In genomic region chr6:44142835-44143234, GRCh38 we compare ENCODE assay signal across 35 cellular contexts. TPM values are rescaled to one million over a fixed set of nuclear protein-coding genes. Genes with fewer than 3 reads are reported as not detected.
"Had no signal": no experiment of that assay in that cellular context is flagged by ENCODE, and none has a peak within 500 bp of the region (broad histone marks: within the 10 kb centered on the region; RNA-seq: fewer than 3 reads in every experiment).

No MANE protein-coding gene starts in this region.

- H3K36me3 ChIP-seq: SJCRH30 had no signal

- H3K4me1 ChIP-seq: SJCRH30 had no signal

- H3K4me1 Mint-ChIP-seq: activated naive CD4-positive, alpha-beta T cell treated with anti-CD3 and anti-CD28 coated beads, Interleukin-2, amount 50 U/mL, for 24 hours; brain; T-cell had no signal

- H3K9me3 ChIP-seq: SJCRH30 had no signal

- H3K27ac Mint-ChIP-seq: activated naive CD4-positive, alpha-beta T cell treated with anti-CD3 and anti-CD28 coated beads, Interleukin-2, amount 50 U/mL, for 24 hours; activated naive CD8-positive, alpha-beta T cell treated with anti-CD3 and anti-CD28 coated beads, Interleukin-2, amount 10 ng/mL, durations not matched to agents 7 days and 5 days; activated T-cell treated with anti-CD3 and anti-CD28 coated beads, Interleukin-2, amount 50 U/mL, for 72 hours; activated T-helper 2 cell treated with anti-CD3 and anti-CD28 coated beads, Interferon-gamma antibody, Interleukin-2, Interleukin-4, amounts not matched to agents 10 μg/mL and 5 μg/mL and 100 μg/mL, durations not matched to agents 14 hours and 24 hours and 36 hours; brain; T-cell had no signal

- H3K4me3 ChIP-seq: SJCRH30, SK-N-MC had no signal

- H3K27me3 ChIP-seq: SJCRH30 had no signal

- H3K27me3 Mint-ChIP-seq: activated naive CD4-positive, alpha-beta T cell treated with anti-CD3 and anti-CD28 coated beads, Interleukin-2, amount 50 U/mL, for 24 hours; activated naive CD8-positive, alpha-beta T cell treated with anti-CD3 and anti-CD28 coated beads, Interleukin-2, amount 10 ng/mL, durations not matched to agents 7 days and 5 days; brain; T-cell had no signal

- H3K9me3 Mint-ChIP-seq: activated naive CD4-positive, alpha-beta T cell treated with anti-CD3 and anti-CD28 coated beads, Interleukin-2, amount 50 U/mL, for 24 hours; activated naive CD8-positive, alpha-beta T cell treated with anti-CD3 and anti-CD28 coated beads, Interleukin-2, amount 10 ng/mL, durations not matched to agents 7 days and 5 days; activated T-cell treated with anti-CD3 and anti-CD28 coated beads, Interleukin-2, amount 50 U/mL, for 72 hours; activated T-helper 2 cell treated with anti-CD3 and anti-CD28 coated beads, Interferon-gamma antibody, Interleukin-2, Interleukin-4, amounts not matched to agents 10 μg/mL and 5 μg/mL and 100 μg/mL, durations not matched to agents 14 hours and 24 hours and 36 hours; brain; T-cell had no signal

- H3K4me3 Mint-ChIP-seq: activated naive CD4-positive, alpha-beta T cell treated with anti-CD3 and anti-CD28 coated beads, Interleukin-2, amount 50 U/mL, for 24 hours; activated naive CD8-positive, alpha-beta T cell treated with anti-CD3 and anti-CD28 coated beads, Interleukin-2, amount 10 ng/mL, durations not matched to agents 7 days and 5 days; activated T-cell treated with anti-CD3 and anti-CD28 coated beads, Interleukin-2, amount 50 U/mL, for 72 hours; brain; T-cell had no signal

- ATAC-seq: activated T-cell treated with anti-CD3 and anti-CD28 coated beads, Interleukin-2, amount 50 U/mL, for 72 hours; Panc1; T-cell had no signal

- H3K27ac ChIP-seq: SJCRH30, SK-N-MC, VCaP had no signal

- DNase-seq: activated CD4-positive, alpha-beta T cell treated with anti-CD3 and anti-CD28 coated beads for 1 hour; activated CD4-positive, alpha-beta T cell treated with anti-CD3 and anti-CD28 coated beads for 48 hours; activated CD4-positive, alpha-beta T cell treated with anti-CD3 and anti-CD28 coated beads, Interleukin-2, amount 50 U/mL, for 48 hours; activated CD4-positive, CD25-positive, alpha-beta regulatory T cell; activated CD8-positive, alpha-beta memory T cell treated with anti-CD3 and anti-CD28 coated beads, Interleukin-2, amount 50 U/mL, for 4 hours; activated gamma-delta T cell; activated naive CD4-positive, alpha-beta T cell treated with Interleukin-2 at 50 U/mL for 16 hours; activated naive CD8-positive, alpha-beta T cell treated with anti-CD3 and anti-CD28 coated beads, Interleukin-2, amount 10 ng/mL, durations not matched to agents 7 days and 5 days; activated T-cell treated with anti-CD3 and anti-CD28 coated beads, Interleukin-2, amount 50 U/mL, for 72 hours; caudate nucleus; cerebellar nuclear complex; Karpas-422; NCI-H1105; NCI-H1417 treated with DMSO at 0.1 percent for 48 hours; NCI-H187 treated with DMSO at 0.1 percent for 48 hours; NCI-H2081; NCI-H2171 treated with DMSO at 0.1 percent for 48 hours; NCI-H226; NCI-H446 treated with DMSO at 0.1 percent for 48 hours; NCI-H524 treated with DMSO at 0.1 percent for 48 hours; SHP77; SJCRH30; T-cell; T-helper 2 cell; T-helper 9 cell had no signal

RNA-seq across cellular contexts. Expression of gene CAPN11, which starts 15.8 kb away (rescaled TPM):
- total RNA-seq: activated naive CD8-positive, alpha-beta T cell treated with anti-CD3 and anti-CD28 coated beads, Interleukin-2, amount 10 ng/mL, durations not matched to agents 7 days and 5 days; astrocyte; bronchial epithelial cell; MCF 10A; RPMI7951 had no signal
